In the genomic region with DNA sequence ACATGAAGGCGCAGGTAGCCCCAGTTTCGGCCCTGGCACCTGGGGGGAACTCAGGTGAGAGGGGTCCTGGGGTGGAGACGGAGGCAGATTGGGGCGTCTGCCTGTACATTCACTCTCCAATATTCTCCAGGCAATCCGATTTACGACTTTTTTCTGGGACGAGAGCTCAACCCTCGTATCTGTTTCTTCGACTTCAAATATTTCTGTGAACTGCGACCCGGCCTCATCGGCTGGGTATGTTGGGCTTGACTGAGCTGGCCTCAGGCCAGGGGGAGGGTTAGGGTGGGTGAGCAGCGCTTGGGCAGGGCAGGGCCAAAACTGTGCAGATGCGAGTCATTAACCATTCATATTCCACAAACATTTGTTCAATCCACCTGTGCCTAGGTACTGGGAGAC, we compare ENCODE assay signal across 8 cellular contexts. TPM values are rescaled to one million over a fixed set of nuclear protein-coding genes. Genes with fewer than 3 reads are reported as not detected.
DNase-seq lines count a peak whose midpoint lies in the region; ATAC-seq and TF ChIP-seq lines count a peak whose summit lies in the region.

No MANE protein-coding gene starts in this region.

- ATAC-seq in GM23338, result no peak
- ATAC-seq in lower lobe of right lung, result no peak
- no peak for ATAC-seq in HG02678 (IDR thresholded peaks at IDR 0.05; ENCODE audit: unreplicated experiment)
- no peak for ATAC-seq in HG03342 (IDR thresholded peaks at IDR 0.05; ENCODE audit: unreplicated experiment)

- H3K36me3 ChIP-seq in GM23338 (ENCODE audit: insufficient read depth), result no peaks in the 10 kb centered on the region
- H3K36me3 ChIP-seq in adipocyte (ENCODE audit: control insufficient read depth, insufficient read depth, low read length, severe bottlenecking), result peaks cover 23% of the 10 kb centered on the region
- H3K36me3 ChIP-seq in lower lobe of right lung, result peaks cover 39% of the 10 kb centered on the region

- peaks cover 30% of the 10 kb centered on the region for H3K36me3 Mint-ChIP-seq in GM23338 (ENCODE audit: low read depth)

- no peak for TF ChIP-seq CTCF in 22Rv1 (IDR thresholded peaks at IDR 0.05)
- TF ChIP-seq CTCF in GM23338 (conservative IDR thresholded peaks at IDR 0.05; ENCODE audit: low read depth in 2 of 2), result no peak
- no peak for TF ChIP-seq CTCF in lower lobe of right lung (IDR thresholded peaks at IDR 0.05)

- peaks cover 28% of the 10 kb centered on the region for H3K4me1 Mint-ChIP-seq in GM23338

- no peaks in the 10 kb centered on the region for H3K9me2 ChIP-seq in GM23338 (ENCODE audit: insufficient read depth)

- H3K4me3 ChIP-seq in GM23338, result peak overlapping the region; percentile 99
- peak overlapping the region; percentile 82 for H3K4me3 ChIP-seq in adipocyte (ENCODE audit: low read length)
- peak overlapping the region; percentile 60 for H3K4me3 ChIP-seq in lower lobe of right lung

- peaks cover 5% of the 10 kb centered on the region; the same call in 1 of the 2 replicates for H4K20me1 ChIP-seq in GM23338 (replicated peaks; ENCODE audit: insufficient read depth)

- peaks cover 18% of the 10 kb centered on the region for H3F3A ChIP-seq in GM23338 (replicated peaks; ENCODE audit: low read depth)

- peak overlapping the region; percentile 96 for H3K4me3 Mint-ChIP-seq in GM23338

- no peaks in the 10 kb centered on the region for H3K27me3 ChIP-seq in GM23338 (ENCODE audit: insufficient read depth)
- H3K27me3 ChIP-seq in adipocyte (replicated peaks; ENCODE audit: control insufficient read depth, insufficient read depth, low read length), result no peaks in the 10 kb centered on the region
- no peaks in the 10 kb centered on the region for H3K27me3 ChIP-seq in lower lobe of right lung (ENCODE audit: low read depth)

- H3K9ac ChIP-seq in adipocyte (ENCODE audit: low read length), result peak overlapping the region; percentile 86

- H3K27ac ChIP-seq in 22Rv1, result peak overlapping the region; percentile 99
- H3K27ac ChIP-seq in GM23338 (ENCODE audit: low read depth), result no peak overlapping the region
- peak overlapping the region; percentile 74 for H3K27ac ChIP-seq in lower lobe of right lung

- H3K27me3 Mint-ChIP-seq in GM23338 (ENCODE audit: insufficient read depth, low read depth, poor library complexity), result peaks cover 47% of the 10 kb centered on the region

- H3K9me3 ChIP-seq in adipocyte (ENCODE audit: control insufficient read depth, low read length) (no peaks in the 10 kb centered on the region), lower lobe of right lung (no peaks in the 10 kb centered on the region)

- 0 out of 2 replicates have a peak overlapping the region, but pooled peaks have one; percentile 69 for H2AFZ ChIP-seq in GM23338

- H3K79me2 ChIP-seq in GM23338 (replicated peaks; ENCODE audit: insufficient read depth), result peaks cover 8% of the 10 kb centered on the region; the same call in 1 of the 2 replicates

- H3K4me1 ChIP-seq in GM23338 (ENCODE audit: insufficient read depth) (peaks cover 13% of the 10 kb centered on the region), adipocyte (ENCODE audit: control insufficient read depth, insufficient read depth, low read length) (peaks cover 36% of the 10 kb centered on the region), lower lobe of right lung (peaks cover 50% of the 10 kb centered on the region)

- peak overlapping the region; percentile 99 for H3K4me2 ChIP-seq in GM23338

- intact Hi-C loops in lower lobe of right lung (cut with DNase I), result no loop called here

- H3K9me3 Mint-ChIP-seq in GM23338, result peaks cover 2% of the 10 kb centered on the region; the same call in 2 of the 3 replicates

- DNase-seq in GM23338 (ENCODE audit: low spot score), result no peak
- no peak for DNase-seq in adipocyte (ENCODE audit: low read depth)
- no peak for DNase-seq in lower lobe of right lung
- DNase-seq in midbrain (lab: John Stamatoyannopoulos, UW), result no peak
- DNase-seq in AG08395 (ENCODE audit: low spot score), result no peak

- peak overlapping the region; percentile 44; the same call in 1 of the 2 replicates for H3K27ac Mint-ChIP-seq in GM23338

TF ChIP-seq in GM23338, 12 proteins besides CTCF, POLR2A, EP300 and RAD21:
- TF ChIP-seq, protein P1, sequence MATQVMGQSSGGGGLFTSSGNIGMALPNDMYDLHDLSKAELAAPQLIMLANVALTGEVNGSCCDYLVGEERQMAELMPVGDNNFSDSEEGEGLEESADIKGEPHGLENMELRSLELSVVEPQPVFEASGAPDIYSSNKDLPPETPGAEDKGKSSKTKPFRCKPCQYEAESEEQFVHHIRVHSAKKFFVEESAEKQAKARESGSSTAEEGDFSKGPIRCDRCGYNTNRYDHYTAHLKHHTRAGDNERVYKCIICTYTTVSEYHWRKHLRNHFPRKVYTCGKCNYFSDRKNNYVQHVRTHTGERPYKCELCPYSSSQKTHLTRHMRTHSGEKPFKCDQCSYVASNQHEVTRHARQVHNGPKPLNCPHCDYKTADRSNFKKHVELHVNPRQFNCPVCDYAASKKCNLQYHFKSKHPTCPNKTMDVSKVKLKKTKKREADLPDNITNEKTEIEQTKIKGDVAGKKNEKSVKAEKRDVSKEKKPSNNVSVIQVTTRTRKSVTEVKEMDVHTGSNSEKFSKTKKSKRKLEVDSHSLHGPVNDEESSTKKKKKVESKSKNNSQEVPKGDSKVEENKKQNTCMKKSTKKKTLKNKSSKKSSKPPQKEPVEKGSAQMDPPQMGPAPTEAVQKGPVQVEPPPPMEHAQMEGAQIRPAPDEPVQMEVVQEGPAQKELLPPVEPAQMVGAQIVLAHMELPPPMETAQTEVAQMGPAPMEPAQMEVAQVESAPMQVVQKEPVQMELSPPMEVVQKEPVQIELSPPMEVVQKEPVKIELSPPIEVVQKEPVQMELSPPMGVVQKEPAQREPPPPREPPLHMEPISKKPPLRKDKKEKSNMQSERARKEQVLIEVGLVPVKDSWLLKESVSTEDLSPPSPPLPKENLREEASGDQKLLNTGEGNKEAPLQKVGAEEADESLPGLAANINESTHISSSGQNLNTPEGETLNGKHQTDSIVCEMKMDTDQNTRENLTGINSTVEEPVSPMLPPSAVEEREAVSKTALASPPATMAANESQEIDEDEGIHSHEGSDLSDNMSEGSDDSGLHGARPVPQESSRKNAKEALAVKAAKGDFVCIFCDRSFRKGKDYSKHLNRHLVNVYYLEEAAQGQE (IDR thresholded peaks at IDR 0.05; ENCODE audit: unreplicated experiment), result no peak
- TF ChIP-seq POLR2AphosphoS5 (IDR thresholded peaks at IDR 0.05; ENCODE audit: low read depth) (no peak), EZH2 (IDR thresholded peaks at IDR 0.05; ENCODE audit: low read depth, unreplicated experiment) (no peak), CREB1 (CRISPR knock-in tag; IDR thresholded peaks at IDR 0.05; ENCODE audit: low read depth) (no peak), STAT1 (IDR thresholded peaks at IDR 0.05; ENCODE audit: unreplicated experiment) (no peak), ZNF331 (CRISPR knock-in tag; IDR thresholded peaks at IDR 0.05; ENCODE audit: low read depth) (no peak), NANOG (IDR thresholded peaks at IDR 0.05; ENCODE audit: borderline replicate concordance) (no peak)

RNA-seq across cellular contexts. Expression of gene TM7SF2, which starts 1.7 kb away (rescaled TPM):
- 70.2 and 82.3 TPM in 2 replicates for total RNA-seq in GM23338 (2014; rRNA removed; shearing (Covaris generic))
- polyA plus RNA-seq in GM23338 (2016; fragmentation: Nextera tagmentation; extraction: Ambion mirVana), result 43.5 and 48.7 TPM in 2 replicates
- 38.8 TPM for total RNA-seq in lower lobe of right lung

RNA-seq across cellular contexts. Expression of gene ZNHIT2, which starts 4.1 kb away (rescaled TPM):
- 17.4 and 18.1 TPM in 2 replicates for total RNA-seq in GM23338 (2014; rRNA removed; shearing (Covaris generic))
- 17.7 and 18.3 TPM in 2 replicates for polyA plus RNA-seq in GM23338 (2016; fragmentation: Nextera tagmentation; extraction: Ambion mirVana)
- total RNA-seq in lower lobe of right lung, result 9.5 TPM

RNA-seq across cellular contexts. Expression of gene FAU, which starts 8.6 kb away (rescaled TPM):
- 262 and 329 TPM in 2 replicates for total RNA-seq in GM23338 (2014; rRNA removed; shearing (Covaris generic))
- 1,177 and 1,316 TPM in 2 replicates for polyA plus RNA-seq in GM23338 (2016; fragmentation: Nextera tagmentation; extraction: Ambion mirVana)
- 766 TPM for total RNA-seq in lower lobe of right lung

RNA-seq across cellular contexts. Expression of gene MRPL49, which starts 8.8 kb away (rescaled TPM):
- total RNA-seq in GM23338 (2014; rRNA removed; shearing (Covaris generic)), result 61.9 and 64.9 TPM in 2 replicates
- 27.7 and 28.4 TPM in 2 replicates for polyA plus RNA-seq in GM23338 (2016; fragmentation: Nextera tagmentation; extraction: Ambion mirVana)
- 40.8 TPM for total RNA-seq in lower lobe of right lung

RNA-seq across cellular contexts. Expression of gene VPS51, which starts 17.3 kb away (rescaled TPM):
- total RNA-seq in GM23338 (2014; rRNA removed; shearing (Covaris generic)), result 435 and 450 TPM in 2 replicates
- 42.2 and 45.3 TPM in 2 replicates for polyA plus RNA-seq in GM23338 (2016; fragmentation: Nextera tagmentation; extraction: Ambion mirVana)
- total RNA-seq in lower lobe of right lung, result 94.9 TPM
